ENCODE assay signal across 24 cellular contexts in genomic region chr12:104499207-104499606, GRCh38. TPM values are rescaled to one million over a fixed set of nuclear protein-coding genes. Genes with fewer than 3 reads are reported as not detected.
A peak's percentile ranks its signal among the peaks of the same experiment; 100 is the strongest.
DNase-seq lines count a peak whose midpoint lies in the region; ATAC-seq and TF ChIP-seq lines count a peak whose summit lies in the region.
"Had no signal": no experiment of that assay in that cellular context is flagged by ENCODE, and none has a peak within 500 bp of the region (broad histone marks: within the 10 kb centered on the region; RNA-seq: fewer than 3 reads in every experiment).

No MANE protein-coding gene starts in this region.

- CTCF ChIA-PET in CD4-positive, alpha-beta T cell (lab: Charles Lee) = interaction anchor here (1.3 kb wide), 1 partner anchor 11 kb away, joined by 3 read pairs; no protein-coding TSS in a partner anchor
- CTCF ChIA-PET in activated CD4-positive, alpha-beta memory T cell treated with anti-CD3 and anti-CD28 coated beads, Interleukin-2, amount 10 ng/mL, durations not matched to agents 7 days and 5 days (lab: Charles Lee) = interaction anchor here (1.5 to 2.2 kb wide), 3 partner anchors 40 to 118 kb away, joined by 3 to 8 read pairs (median 5); no protein-coding TSS in a partner anchor

- POLR2A ChIA-PET in CD4-positive, alpha-beta T cell (lab: Charles Lee) = interaction anchor here (0.9 to 2.3 kb wide), 4 partner anchors 14 to 145 kb away, joined by 3 to 7 read pairs (median 6); no protein-coding TSS in a partner anchor
- POLR2A ChIA-PET in activated CD4-positive, alpha-beta memory T cell treated with anti-CD3 and anti-CD28 coated beads, Interleukin-2, amount 10 ng/mL, durations not matched to agents 7 days and 5 days (lab: Charles Lee) = interaction anchor here (1.0 to 3.4 kb wide), 3 partner anchors 21 to 42 kb away, joined by 6 to 19 read pairs (median 9); partner anchors contain the start of gene CHST11

- peaks cover 87% of the 10 kb centered on the region for H4K20me1 ChIP-seq in BLaER1

- no peak for TF ChIP-seq CTCF in CD4-positive, alpha-beta T cell (IDR thresholded peaks at IDR 0.05)
- TF ChIP-seq CTCF in natural killer cell (IDR thresholded peaks at IDR 0.05) = no peak

- no peak overlapping the region for H3K9ac ChIP-seq in BLaER1

- H3K9me3 Mint-ChIP-seq in CD4-positive, alpha-beta T cell = no peaks in the 10 kb centered on the region
- H3K9me3 Mint-ChIP-seq in activated CD4-positive, alpha-beta memory T cell treated with anti-CD3 and anti-CD28 coated beads, Interleukin-2, amount 10 ng/mL, durations not matched to agents 7 days and 5 days = no peaks in the 10 kb centered on the region
- H3K9me3 Mint-ChIP-seq in natural killer cell = no peaks in the 10 kb centered on the region
- H3K9me3 Mint-ChIP-seq: activated CD4-positive, alpha-beta T cell treated with anti-CD3 and anti-CD28 coated beads, Interleukin-2, amount 10 ng/mL, durations not matched to agents 7 days and 5 days; activated naive CD4-positive, alpha-beta T cell treated with anti-CD3 and anti-CD28 coated beads for 36 hours had no signal

- H3K9me3 ChIP-seq in BLaER1 = no peaks in the 10 kb centered on the region
- no peaks in the 10 kb centered on the region for H3K9me3 ChIP-seq in CD4-positive, alpha-beta T cell (ENCODE audit: control insufficient read depth, low read length)
- H3K9me3 ChIP-seq: Caco-2, neutrophil, thyroid gland had no signal

- no peaks in the 10 kb centered on the region for H3K27me3 ChIP-seq in BLaER1
- no peaks in the 10 kb centered on the region for H3K27me3 ChIP-seq in CD4-positive, alpha-beta T cell (ENCODE audit: control insufficient read depth, insufficient read depth, low read length)
- H3K27me3 ChIP-seq: neutrophil, thyroid gland had no signal

- H3K4me1 ChIP-seq in BLaER1 = peaks cover 98% of the 10 kb centered on the region
- H3K4me1 ChIP-seq: Caco-2, thyroid gland had no signal

- H3K36me3 Mint-ChIP-seq in CD4-positive, alpha-beta T cell (ENCODE audit: low read depth) = peaks cover 9% of the 10 kb centered on the region
- peaks cover 54% of the 10 kb centered on the region for H3K36me3 Mint-ChIP-seq in activated CD4-positive, alpha-beta memory T cell treated with anti-CD3 and anti-CD28 coated beads, Interleukin-2, amount 10 ng/mL, durations not matched to agents 7 days and 5 days (ENCODE audit: low read depth)
- no peaks in the 10 kb centered on the region for H3K36me3 Mint-ChIP-seq in natural killer cell

- intact Hi-C loops in CD4-positive, alpha-beta T cell (cut with DNase I, micrococcal nuclease) = loop anchor here in 1 of 2 experiments (2.0 to 5.0 kb wide), 2 partner anchors 14 to 223 kb away; no protein-coding TSS in a partner anchor
- intact Hi-C loops in natural killer cell (cut with micrococcal nuclease) = no loop called here

- H3K4me1 Mint-ChIP-seq in CD4-positive, alpha-beta T cell (ENCODE audit: low read depth) = peaks cover 94% of the 10 kb centered on the region
- H3K4me1 Mint-ChIP-seq in activated CD4-positive, alpha-beta memory T cell treated with anti-CD3 and anti-CD28 coated beads, Interleukin-2, amount 10 ng/mL, durations not matched to agents 7 days and 5 days = peaks cover 93% of the 10 kb centered on the region
- peaks cover 82 to 92% of the 10 kb centered on the region in 2 donors for H3K4me1 Mint-ChIP-seq in natural killer cell

- H3K4me2 ChIP-seq in BLaER1 = peak overlapping the region; percentile 76

- H3K27me3 Mint-ChIP-seq in CD4-positive, alpha-beta T cell = no peaks in the 10 kb centered on the region
- H3K27me3 Mint-ChIP-seq in activated CD4-positive, alpha-beta memory T cell treated with anti-CD3 and anti-CD28 coated beads, Interleukin-2, amount 10 ng/mL, durations not matched to agents 7 days and 5 days = no peaks in the 10 kb centered on the region
- no peaks in the 10 kb centered on the region for H3K27me3 Mint-ChIP-seq in natural killer cell (ENCODE audit: low read depth in 2 of 2)
- H3K27me3 Mint-ChIP-seq: activated CD4-positive, alpha-beta T cell treated with anti-CD3 and anti-CD28 coated beads, Interleukin-2, amount 10 ng/mL, durations not matched to agents 7 days and 5 days had no signal

- peaks cover 31% of the 10 kb centered on the region for H3K36me3 ChIP-seq in BLaER1
- H3K36me3 ChIP-seq: neutrophil, thyroid gland had no signal

- ATAC-seq in CD4-positive, alpha-beta T cell (ENCODE audit: poor library complexity) = no peak
- ATAC-seq in natural killer cell = no peak
- ATAC-seq: left colon, PC-3 had no signal

- no peak for DNase-seq in CD4-positive, alpha-beta T cell
- no peak for DNase-seq in activated CD4-positive, alpha-beta memory T cell treated with anti-CD3 and anti-CD28 coated beads, Interleukin-2, amount 10 ng/mL, durations not matched to agents 7 days and 5 days
- DNase-seq in natural killer cell (no peak), RKO (ENCODE audit: low spot score) (no peak), NCI-H524 treated with DMSO at 0.1 percent for 48 hours (lab: John Stamatoyannopoulos, UW) (no peak), NCI-H1417 (lab: John Stamatoyannopoulos, UW) (no peak), UCSD-AML1 (lab: John Stamatoyannopoulos, UW; ENCODE audit: unreplicated experiment) (no peak)
- DNase-seq: activated CD4-positive, alpha-beta T cell treated with anti-CD3 and anti-CD28 coated beads, Interleukin-2, amount 10 ng/mL, durations not matched to agents 7 days and 5 days; activated naive CD4-positive, alpha-beta T cell treated with anti-CD3 and anti-CD28 coated beads for 36 hours; Caco-2; erythroblast; foreskin fibroblast; Karpas-422; left colon; NCI-H187; NCI-H2227 treated with DMSO at 0.1 percent for 48 hours; NCI-H748 treated with DMSO at 0.1 percent for 48 hours; PC-3; SIG-M5; stimulated activated CD4-positive, alpha-beta T cell treated with anti-CD3 and anti-CD28 coated beads, Interleukin-1b, Interleukin-23, amount 100 ng/mL, for 48 hours; thyroid gland had no signal

- H3K4me3 ChIP-seq in BLaER1 = no peak overlapping the region
- H3K4me3 ChIP-seq: skin epidermis, thyroid gland had no signal

- H3K4me3 Mint-ChIP-seq in CD4-positive, alpha-beta T cell = peak overlapping the region; percentile 63
- H3K4me3 Mint-ChIP-seq in activated CD4-positive, alpha-beta memory T cell treated with anti-CD3 and anti-CD28 coated beads, Interleukin-2, amount 10 ng/mL, durations not matched to agents 7 days and 5 days = no peak overlapping the region
- H3K4me3 Mint-ChIP-seq in natural killer cell = no peak overlapping the region

- peak overlapping the region; percentile 95 for H3K27ac Mint-ChIP-seq in CD4-positive, alpha-beta T cell
- peak overlapping the region; percentile 78 for H3K27ac Mint-ChIP-seq in activated CD4-positive, alpha-beta memory T cell treated with anti-CD3 and anti-CD28 coated beads, Interleukin-2, amount 10 ng/mL, durations not matched to agents 7 days and 5 days
- H3K27ac Mint-ChIP-seq in natural killer cell = peak overlapping the region; percentile 91 to 94

- H3K27ac ChIP-seq in BLaER1 = no peak overlapping the region
- H3K27ac ChIP-seq in CD4-positive, alpha-beta T cell (ENCODE audit: low read depth, low read length) = no peak overlapping the region
- H3K27ac ChIP-seq: thyroid gland had no signal

RNA-seq across cellular contexts. Expression of gene CHST11, which starts 42.5 kb away (rescaled TPM):
- 10 to 100 TPM; 53.4 to 53.6 TPM for total RNA-seq in CD4-positive, alpha-beta T cell
- 100 to 1,000 TPM; 124 to 125 TPM for total RNA-seq in activated CD4-positive, alpha-beta memory T cell treated with anti-CD3 and anti-CD28 coated beads, Interleukin-2, amount 10 ng/mL, durations not matched to agents 7 days and 5 days
- 100 to 1,000 TPM in 1 of 3 donors, 10 to 100 TPM in 2; 85.3 to 118 (median 96.1) TPM for total RNA-seq in natural killer cell
